8 cellular contexts compared by ENCODE assay signal in genomic region chr13:20945952-20946383, GRCh38. TPM values are rescaled to one million over a fixed set of nuclear protein-coding genes. Genes with fewer than 3 reads are reported as not detected.
DNase-seq lines count a peak whose midpoint lies in the region; ATAC-seq and TF ChIP-seq lines count a peak whose summit lies in the region.

No MANE protein-coding gene starts in this region.

- no peaks in the 10 kb centered on the region for H3K9me2 ChIP-seq in MM.1S (replicated peaks; ENCODE audit: insufficient read depth, low read length)

- no peaks in the 10 kb centered on the region for H3K79me2 ChIP-seq in MM.1S (ENCODE audit: low read length)

- DNase-seq in KG1 (lab: John Stamatoyannopoulos, UW) (peak; percentile 68), iPS DF 6.9 (ENCODE audit: low read depth, low spot score) (no peak), MM.1S (no peak), DMS53 treated with DMSO at 0.1 percent for 48 hours (lab: John Stamatoyannopoulos, UW; ENCODE audit: unreplicated experiment) (no peak)
- DNase-seq in activated naive CD8-positive, alpha-beta T cell treated with anti-CD3 and anti-CD28 coated beads, Interleukin-2, amount 50 U/mL, for 24 hours, result no peak

- H3K27ac Mint-ChIP-seq in activated naive CD8-positive, alpha-beta T cell treated with anti-CD3 and anti-CD28 coated beads, Interleukin-2, amount 50 U/mL, for 24 hours, result no peak overlapping the region

- H3K4me2 ChIP-seq in skeletal muscle satellite cell (ENCODE audit: low read length) (peak overlapping the region; percentile 84), MM.1S (ENCODE audit: low read depth, low read length) (no peak overlapping the region)

- H3K9me3 ChIP-seq in iPS DF 6.9 (ENCODE audit: control insufficient read depth, insufficient read depth, low read length), result no peaks in the 10 kb centered on the region
- no peaks in the 10 kb centered on the region for H3K9me3 ChIP-seq in skeletal muscle satellite cell (replicated peaks; ENCODE audit: low read length)
- no peaks in the 10 kb centered on the region for H3K9me3 ChIP-seq in MM.1S (replicated peaks; ENCODE audit: insufficient read depth, low read length)

- H3K4me3 ChIP-seq in iPS DF 6.9 (ENCODE audit: low read length) (peak overlapping the region; percentile 14; the same call in 1 of the 2 replicates), skeletal muscle satellite cell (ENCODE audit: low read length) (peak overlapping the region; percentile 60), MM.1S (ENCODE audit: low read length) (no peak overlapping the region)

- TF ChIP-seq CTCF in MM.1S (IDR thresholded peaks at IDR 0.05; ENCODE audit: low read length), result no peak

- peaks cover 10% of the 10 kb centered on the region for H3K4me1 Mint-ChIP-seq in activated naive CD8-positive, alpha-beta T cell treated with anti-CD3 and anti-CD28 coated beads, Interleukin-2, amount 50 U/mL, for 24 hours

- ATAC-seq in activated naive CD8-positive, alpha-beta T cell treated with anti-CD3 and anti-CD28 coated beads, Interleukin-2, amount 50 U/mL, for 24 hours, result no peak
- ATAC-seq in GM18519 (IDR thresholded peaks at IDR 0.05; ENCODE audit: low FRiP score, unreplicated experiment) (no peak), HG03457 (IDR thresholded peaks at IDR 0.05; ENCODE audit: unreplicated experiment) (no peak)

- H3K27me3 ChIP-seq in iPS DF 6.9 (ENCODE audit: control insufficient read depth, insufficient read depth, low read length) (no peaks in the 10 kb centered on the region), skeletal muscle satellite cell (ENCODE audit: control insufficient read depth, insufficient read depth, low read length) (peaks cover 10% of the 10 kb centered on the region), MM.1S (replicated peaks; ENCODE audit: insufficient read depth, low read length) (no peaks in the 10 kb centered on the region)

- H3K27ac ChIP-seq in iPS DF 6.9 (ENCODE audit: low read length) (no peak overlapping the region), MM.1S (ENCODE audit: low read length) (no peak overlapping the region)

- no peak overlapping the region for H3K9ac ChIP-seq in skeletal muscle satellite cell (ENCODE audit: low read depth, low read length)
- H3K9ac ChIP-seq in MM.1S (ENCODE audit: low read length), result no peak overlapping the region

- H2AFZ ChIP-seq in MM.1S (ENCODE audit: low read length), result no peak overlapping the region

- peaks cover 52% of the 10 kb centered on the region for H3K27me3 Mint-ChIP-seq in activated naive CD8-positive, alpha-beta T cell treated with anti-CD3 and anti-CD28 coated beads, Interleukin-2, amount 50 U/mL, for 24 hours

- H3K36me3 Mint-ChIP-seq in activated naive CD8-positive, alpha-beta T cell treated with anti-CD3 and anti-CD28 coated beads, Interleukin-2, amount 50 U/mL, for 24 hours (ENCODE audit: low read depth), result no peaks in the 10 kb centered on the region

- no peaks in the 10 kb centered on the region for H3F3A ChIP-seq in MM.1S (ENCODE audit: insufficient read depth, low read length)

- no peaks in the 10 kb centered on the region for H3K36me3 ChIP-seq in iPS DF 6.9 (ENCODE audit: control insufficient read depth, insufficient read depth, low read length)
- no peaks in the 10 kb centered on the region for H3K36me3 ChIP-seq in skeletal muscle satellite cell (ENCODE audit: insufficient read depth, low read length)
- no peaks in the 10 kb centered on the region for H3K36me3 ChIP-seq in MM.1S (replicated peaks; ENCODE audit: insufficient read depth, low read length)

- no peaks in the 10 kb centered on the region for H4K20me1 ChIP-seq in MM.1S (ENCODE audit: insufficient read depth, low read length)

- H3K4me1 ChIP-seq in iPS DF 6.9 (ENCODE audit: control insufficient read depth, insufficient read depth, low read length), result no peaks in the 10 kb centered on the region
- peaks cover 5% of the 10 kb centered on the region for H3K4me1 ChIP-seq in skeletal muscle satellite cell (ENCODE audit: control insufficient read depth, insufficient read depth, low read length)
- H3K4me1 ChIP-seq in MM.1S (ENCODE audit: low read length), result no peaks in the 10 kb centered on the region

- peak overlapping the region; percentile 12 for H3K4me3 Mint-ChIP-seq in activated naive CD8-positive, alpha-beta T cell treated with anti-CD3 and anti-CD28 coated beads, Interleukin-2, amount 50 U/mL, for 24 hours

- WGBS in iPS DF 6.9 (ENCODE audit: insufficient coverage, insufficient read length), result no CpG with 5 or more reads among the region's 29 CpGs

- H3K9me3 Mint-ChIP-seq in activated naive CD8-positive, alpha-beta T cell treated with anti-CD3 and anti-CD28 coated beads, Interleukin-2, amount 50 U/mL, for 24 hours, result no peaks in the 10 kb centered on the region

RNA-seq across cellular contexts. Expression of gene XPO4, which starts 43.4 kb away (rescaled TPM):
- 20.0 and 21.2 TPM in 2 replicates for total RNA-seq in skeletal muscle satellite cell (2012; rRNA removed)
